ENCODE assay signal across 9 cellular contexts in the genomic region with DNA sequence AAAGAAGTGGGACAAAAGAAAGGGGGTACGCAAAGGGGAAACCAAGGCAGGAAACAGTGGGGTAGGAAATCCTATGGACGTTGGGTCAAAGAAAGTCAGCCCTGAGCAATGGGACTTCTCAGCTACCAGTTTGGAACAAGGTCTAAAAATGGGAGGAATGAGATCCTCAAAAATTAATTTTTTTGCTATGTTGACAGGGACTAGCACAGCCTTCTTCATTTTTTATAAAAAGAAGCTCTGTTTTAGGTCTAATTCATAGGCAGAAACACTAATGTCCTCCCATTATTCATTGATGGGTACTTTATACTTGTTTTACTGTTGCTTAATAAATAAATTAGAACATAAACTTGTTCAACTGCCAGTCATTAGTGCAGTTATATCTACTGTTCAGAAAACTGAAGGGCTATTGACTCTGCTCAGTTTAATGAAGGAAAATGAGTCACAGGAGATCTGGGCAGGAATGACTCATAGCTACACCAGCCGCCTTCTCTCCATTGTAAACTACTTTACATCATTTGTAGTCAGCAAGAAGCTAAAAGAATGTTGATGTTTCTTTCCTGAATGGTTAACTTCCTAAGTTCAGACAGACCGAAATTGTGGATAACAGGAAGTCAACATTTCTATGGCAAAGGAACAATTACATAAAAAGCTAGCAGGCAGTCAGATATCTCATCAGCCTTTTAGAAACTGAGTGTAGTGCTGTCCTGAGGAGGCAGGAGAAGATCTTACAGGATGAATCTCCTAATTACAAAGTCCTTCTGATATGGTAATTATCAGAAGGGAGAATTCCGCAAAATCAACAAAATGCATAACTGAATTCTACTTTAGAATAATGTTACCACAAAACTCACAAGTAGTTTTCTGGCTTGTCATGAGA.
DNase-seq lines count a peak whose midpoint lies in the region; ATAC-seq and TF ChIP-seq lines count a peak whose summit lies in the region.
"Had no signal": no experiment of that assay in that cellular context is flagged by ENCODE, and none has a peak within 500 bp of the region (broad histone marks: within the 10 kb centered on the region; RNA-seq: fewer than 3 reads in every experiment).

No MANE protein-coding gene starts in this region.

- H2BK120ac ChIP-seq in H9 (ENCODE audit: low read depth, low read length, poor library complexity, severe bottlenecking), result no peak overlapping the region

- no peak overlapping the region for H3K14ac ChIP-seq in H9 (ENCODE audit: insufficient read depth, low read length)

- H2BK12ac ChIP-seq in H9 (ENCODE audit: insufficient read length, low read depth, low read length), result no peak overlapping the region

- no peak overlapping the region for H2BK20ac ChIP-seq in H9 (ENCODE audit: low read depth, low read length, poor library complexity, severe bottlenecking)

- no peak overlapping the region for H3T11ph ChIP-seq in H9 (ENCODE audit: low read length)

- H4K20me1 ChIP-seq in GM23248 (ENCODE audit: insufficient read depth) (no peaks in the 10 kb centered on the region), smooth muscle cell (ENCODE audit: low read depth) (no peaks in the 10 kb centered on the region), H9 (ENCODE audit: control insufficient read depth, insufficient read depth, insufficient read length) (no peaks in the 10 kb centered on the region)

- no peaks in the 10 kb centered on the region for H3K27me3 Mint-ChIP-seq in H9 (ENCODE audit: low read depth)

- peak overlapping the region; percentile 28; the same call in 1 of the 2 replicates for H3K27ac ChIP-seq in GM23248
- H3K27ac ChIP-seq in smooth muscle cell (ENCODE audit: low read depth), result peak overlapping the region; percentile 89
- H3K27ac ChIP-seq in H9 (ENCODE audit: insufficient read length, low read depth, low read length), result no peak overlapping the region

- DNase-seq in GM23248, result peak; percentile 92
- peak; percentile 90 for DNase-seq in RKO (ENCODE audit: low spot score)
- peak; percentile 16 for DNase-seq in globus pallidus (ENCODE audit: low spot score)
- no peak for DNase-seq in smooth muscle cell (lab: John Stamatoyannopoulos, UW; ENCODE audit: unreplicated experiment)
- no peak for DNase-seq in NOMO-1 (lab: John Stamatoyannopoulos, UW; ENCODE audit: unreplicated experiment in 2 of 2)
- DNase-seq in H9, result no peak
- DNase-seq in NCI-H1092 treated with DMSO at 0.1 percent for 48 hours (lab: John Stamatoyannopoulos, UW), result no peak
- DNase-seq: naive B cell had no signal

- WGBS in GM23248 (ENCODE audit: low coverage in 1 of 2, low lambda C conversion rate in 2 of 2, missing lambda C conversion rate in 2 of 2), 2 experiments, result 43 to 45% methylated on average over 5 of the region's 5 CpGs
- WGBS in smooth muscle cell (ENCODE audit: low lambda C conversion rate), result 44% methylated on average over 5 of the region's 5 CpGs
- no CpG with 5 or more reads among the region's 5 CpGs for WGBS in H9 (ENCODE audit: extremely low coverage, insufficient read length, low lambda C conversion rate)

- no peaks in the 10 kb centered on the region for H3K27me3 ChIP-seq in GM23248 (replicated peaks; ENCODE audit: insufficient read depth)
- H3K27me3 ChIP-seq in smooth muscle cell (ENCODE audit: low read depth), result no peaks in the 10 kb centered on the region
- no peaks in the 10 kb centered on the region for H3K27me3 ChIP-seq in H9 (ENCODE audit: insufficient read depth, low read length)

- no peak overlapping the region for H3K9ac ChIP-seq in GM23248
- peak overlapping the region; percentile 42 for H3K9ac ChIP-seq in smooth muscle cell (ENCODE audit: low read depth)
- H3K9ac ChIP-seq in H9 (ENCODE audit: extremely low read depth, insufficient read length, low read length), result no peak overlapping the region

- no peaks in the 10 kb centered on the region for H3K9me2 ChIP-seq in GM23248 (ENCODE audit: insufficient read depth)

- H2AFZ ChIP-seq in GM23248 (peak overlapping the region; percentile 62), smooth muscle cell (ENCODE audit: low read depth) (peak overlapping the region; percentile 63), H9 (ENCODE audit: low read length) (no peak overlapping the region)

- H3K9me3 Mint-ChIP-seq in H9, result no peaks in the 10 kb centered on the region

- H3K9me3 ChIP-seq in GM23248 (ENCODE audit: low read depth) (no peaks in the 10 kb centered on the region), smooth muscle cell (replicated peaks; ENCODE audit: low read depth) (no peaks in the 10 kb centered on the region), H9 (ENCODE audit: control insufficient read depth, low read depth, low read length) (no peaks in the 10 kb centered on the region)

- no peak overlapping the region for H2AK5ac ChIP-seq in H9 (ENCODE audit: insufficient read length, low read length)

- H3K4me1 ChIP-seq in GM23248 (ENCODE audit: insufficient read depth), result peaks cover 12% of the 10 kb centered on the region
- H3K4me1 ChIP-seq in smooth muscle cell (ENCODE audit: low read depth), result peaks cover 3% of the 10 kb centered on the region
- no peaks in the 10 kb centered on the region; the same call in 1 of the 2 replicates for H3K4me1 ChIP-seq in H9 (ENCODE audit: insufficient read depth, low read length)

- no peak overlapping the region for H4K91ac ChIP-seq in H9 (ENCODE audit: insufficient read length, low read depth, low read length)

- no peak overlapping the region for H4K8ac ChIP-seq in H9 (replicated peaks; ENCODE audit: insufficient read length, low read depth, low read length)

- H3K23ac ChIP-seq in H9 (ENCODE audit: insufficient read length, low read depth, low read length), result no peak overlapping the region

- no peak overlapping the region for H4K5ac ChIP-seq in H9 (ENCODE audit: insufficient read length, low read depth, low read length)

- no peak overlapping the region for H3K18ac ChIP-seq in H9 (ENCODE audit: insufficient read length, low read depth, low read length)

- no peak overlapping the region for H2BK15ac ChIP-seq in H9 (ENCODE audit: low read depth, low read length)

- H3K4me2 ChIP-seq in GM23248 (ENCODE audit: unreplicated experiment) (peak overlapping the region; percentile 36), smooth muscle cell (peak overlapping the region; percentile 62), H9 (ENCODE audit: insufficient read depth, insufficient read length, low read length) (no peak overlapping the region)

- no peak for ATAC-seq in GM18511 (IDR thresholded peaks at IDR 0.05; ENCODE audit: unreplicated experiment)

- no peaks in the 10 kb centered on the region for H3K36me3 Mint-ChIP-seq in H9 (ENCODE audit: insufficient read depth in 1 of 3, low read depth in 3 of 3)
- H3K36me3 Mint-ChIP-seq: naive B cell had no signal

- no peak overlapping the region for H3K27ac Mint-ChIP-seq in H9
- H3K27ac Mint-ChIP-seq: naive B cell had no signal

- H3K23me2 ChIP-seq in H9 (ENCODE audit: insufficient read length, low read depth, low read length, poor library complexity, severe bottlenecking), result no peaks in the 10 kb centered on the region

- peaks cover 10% of the 10 kb centered on the region for H3F3A ChIP-seq in GM23248 (ENCODE audit: insufficient read depth)
- H3F3A ChIP-seq in smooth muscle cell (ENCODE audit: low read depth), result no peaks in the 10 kb centered on the region

- H3K36me3 ChIP-seq in GM23248 (ENCODE audit: low read depth), result no peaks in the 10 kb centered on the region
- no peaks in the 10 kb centered on the region for H3K36me3 ChIP-seq in smooth muscle cell (ENCODE audit: low read depth)

- H3K79me2 ChIP-seq in GM23248 (ENCODE audit: insufficient read depth), result no peaks in the 10 kb centered on the region
- H3K79me2 ChIP-seq in smooth muscle cell (ENCODE audit: low read depth), result no peaks in the 10 kb centered on the region
- no peaks in the 10 kb centered on the region for H3K79me2 ChIP-seq in H9 (ENCODE audit: insufficient read depth, low read length)

- peaks cover 16 to 17% of the 10 kb centered on the region in 2 experiments for H3K4me1 Mint-ChIP-seq in H9

- no peak overlapping the region for H3K56ac ChIP-seq in H9 (ENCODE audit: insufficient read length, low read depth, low read length)

- no peak for TF ChIP-seq CTCF in smooth muscle cell (IDR thresholded peaks at IDR 0.05; ENCODE audit: borderline replicate concordance, insufficient read depth, poor library complexity, severe bottlenecking)
- TF ChIP-seq CTCF in H9 (conservative IDR thresholded peaks at IDR 0.05), result no peak

- H2BK5ac ChIP-seq in H9 (ENCODE audit: insufficient read length, low read length), result no peak overlapping the region

- no peaks in the 10 kb centered on the region for H3K79me1 ChIP-seq in H9 (ENCODE audit: insufficient read depth, low read depth, low read length, poor library complexity, severe bottlenecking)

- H3K4ac ChIP-seq in H9 (ENCODE audit: low read depth, low read length), result no peak overlapping the region

- H3K4me3 ChIP-seq in GM23248, result no peak overlapping the region
- H3K4me3 ChIP-seq in smooth muscle cell, result no peak overlapping the region

- in situ Hi-C loops in GM23248 (cut with MboI), result no loop called here

- no peak overlapping the region for H3K4me3 Mint-ChIP-seq in H9
- H3K4me3 Mint-ChIP-seq: naive B cell had no signal

Comparison
In these comparisons a context has a peak if more than half of its experiments do, and no peak if none do; other contexts are left out.
1. DNase-seq: peak in GM23248 (single experiment), RKO (single experiment) and globus pallidus (single experiment); none in smooth muscle cell (single experiment), NOMO-1 (0 of 2), H9 (single experiment) and NCI-H1092 treated with DMSO at 0.1 percent for 48 hours (single experiment).